ENCODE assay signal across 8 cellular contexts in genomic region chr5:150624334-150625163, GRCh38. TPM values are rescaled to one million over a fixed set of nuclear protein-coding genes. Genes with fewer than 3 reads are reported as not detected.
A peak's percentile ranks its signal among the peaks of the same experiment; 100 is the strongest.
DNase-seq lines count a peak whose midpoint lies in the region; ATAC-seq and TF ChIP-seq lines count a peak whose summit lies in the region.

No MANE protein-coding gene starts in this region.

- 10 to 17% methylated on average over 20 to 35 of the region's 74 CpGs for WGBS in mesodermal cell (ENCODE audit: insufficient coverage in 2 of 2), 2 experiments
- WGBS in thymus = 6% methylated on average over 74 of the region's 74 CpGs

- H3K4me3 ChIP-seq in GM12864 (ENCODE audit: low read depth, low read length) (peak overlapping the region; percentile 63), WERI-Rb-1 (ENCODE audit: low read depth, low read length) (peak overlapping the region; percentile 34), mesodermal cell (ENCODE audit: extremely low read depth, insufficient read depth, low read length, poor library complexity, severe bottlenecking) (peak overlapping the region; percentile 49), thymus (ENCODE audit: low read length) (peak overlapping the region; percentile 51)

- TF ChIP-seq CTCF in GM12864 (IDR thresholded peaks at IDR 0.05; ENCODE audit: low read depth, low read length, missing control alignments) (no peak), WERI-Rb-1 (IDR thresholded peaks at IDR 0.05; ENCODE audit: low read depth, low read length) (no peak)

- DNase-seq in GM12864 (ENCODE audit: low read depth) (no peak), WERI-Rb-1 (no peak), ecto neural progenitor cell (ENCODE audit: low spot score) (peak; percentile 72), epidermal melanocyte (ENCODE audit: insufficient read length, low spot score) (no peak)

- peaks cover 26% of the 10 kb centered on the region for H3K4me1 ChIP-seq in mesodermal cell (ENCODE audit: control insufficient read depth, insufficient read depth, low read length, poor library complexity, severe bottlenecking)
- peaks cover 5% of the 10 kb centered on the region for H3K4me1 ChIP-seq in thymus (ENCODE audit: control insufficient read depth, insufficient read depth, low read length)

- H3K27ac ChIP-seq in WERI-Rb-1 = no peak overlapping the region
- no peak overlapping the region for H3K27ac ChIP-seq in mesodermal cell (ENCODE audit: low read depth, low read length, severe bottlenecking)
- peak overlapping the region; percentile 38 for H3K27ac ChIP-seq in thymus (ENCODE audit: low read depth)

- H3K36me3 ChIP-seq in WERI-Rb-1 = no peaks in the 10 kb centered on the region
- H3K36me3 ChIP-seq in mesodermal cell (ENCODE audit: control insufficient read depth, insufficient read depth, low read length) = no peaks in the 10 kb centered on the region
- H3K36me3 ChIP-seq in thymus (ENCODE audit: control insufficient read depth, insufficient read depth) = no peaks in the 10 kb centered on the region

- H3K27me3 ChIP-seq in WERI-Rb-1 (ENCODE audit: insufficient read depth, low read depth, severe bottlenecking) (no peaks in the 10 kb centered on the region), thymus (ENCODE audit: control insufficient read depth, insufficient read depth) (peaks cover 12% of the 10 kb centered on the region)

- H3K9me3 ChIP-seq in WERI-Rb-1 (ENCODE audit: severe bottlenecking) (no peaks in the 10 kb centered on the region), mesodermal cell (ENCODE audit: control insufficient read depth, low read length) (no peaks in the 10 kb centered on the region), thymus (ENCODE audit: control insufficient read depth) (no peaks in the 10 kb centered on the region)

- peak; percentile 36 for ATAC-seq in HG02852 (IDR thresholded peaks at IDR 0.05; ENCODE audit: unreplicated experiment)
- ATAC-seq in GM18519 (IDR thresholded peaks at IDR 0.05; ENCODE audit: low FRiP score, unreplicated experiment) = no peak

RNA-seq across cellular contexts. Expression of gene SYNPO, which starts 15.9 kb away (rescaled TPM):
- polyA plus RNA-seq in mesodermal cell (2013, experiment 1 of 2) = 21.2 TPM
- 23.4 TPM for polyA plus RNA-seq in mesodermal cell (2013, experiment 2 of 2)
- polyA plus RNA-seq in thymus = 10.0 TPM

RNA-seq across cellular contexts. Expression of gene MYOZ3, which starts 36.5 kb away (rescaled TPM):
- 11.8 TPM for polyA plus RNA-seq in mesodermal cell (2013, experiment 1 of 2)
- polyA plus RNA-seq in mesodermal cell (2013, experiment 2 of 2) = 10.2 TPM
- 0.25 TPM for polyA plus RNA-seq in thymus
